ENCODE assay signal across 30 cellular contexts in genomic region chr13:20501548-20501947, GRCh38.
"Had no signal": no experiment of that assay in that cellular context is flagged by ENCODE, and none has a peak within 500 bp of the region (broad histone marks: within the 10 kb centered on the region; RNA-seq: fewer than 3 reads in every experiment).

No MANE protein-coding gene starts in this region.

- DNase-seq: activated CD4-positive, alpha-beta memory T cell treated with anti-CD3 and anti-CD28 coated beads for 36 hours; activated CD4-positive, alpha-beta T cell treated with anti-CD3 and anti-CD28 coated beads for 36 hours; activated CD4-positive, alpha-beta T cell treated with anti-CD3 and anti-CD28 coated beads, Interleukin-2, amount 10 ng/mL, durations not matched to agents 24 days and 14 days; activated CD4-positive, CD25-positive, alpha-beta regulatory T cell; activated CD4-positive, CD25-positive, alpha-beta regulatory T cell treated with anti-CD3 and anti-CD28 coated beads, Interleukin-2, amount 50 U/mL, for 72 hours; activated CD8-positive, alpha-beta memory T cell treated with anti-CD3 and anti-CD28 coated beads, Interleukin-2, amount 10 ng/mL, durations not matched to agents 7 days and 5 days; activated CD8-positive, alpha-beta memory T cell treated with anti-CD3 and anti-CD28 coated beads, Interleukin-2, amount 50 U/mL, for 4 hours; activated CD8-positive, alpha-beta T cell treated with anti-CD3 and anti-CD28 coated beads, Interleukin-2, amount 10 ng/mL, durations not matched to agents 7 days and 5 days; activated gamma-delta T cell; activated naive CD4-positive, alpha-beta T cell; activated naive CD4-positive, alpha-beta T cell treated with anti-CD3 and anti-CD28 coated beads, Interleukin-2, amount 10 ng/mL, durations not matched to agents 7 days and 5 days; activated naive CD8-positive, alpha-beta T cell treated with anti-CD3 and anti-CD28 coated beads, Interleukin-2, amount 10 ng/mL, durations not matched to agents 7 days and 5 days; activated T-cell treated with anti-CD3 and anti-CD28 coated beads, Interleukin-2, amount 50 U/mL, for 1 hour; activated T-cell treated with anti-CD3 and anti-CD28 coated beads, Interleukin-2, amount 50 U/mL, for 48 hours; dermis blood vessel endothelial cell; effector CD4-positive, alpha-beta T cell; effector memory CD8-positive, alpha-beta T cell; erythroblast; foreskin keratinocyte; gastrocnemius medialis; T-helper 2 cell had no signal

- H3K4me3 Mint-ChIP-seq: activated CD4-positive, alpha-beta memory T cell treated with anti-CD3 and anti-CD28 coated beads for 36 hours; activated CD4-positive, alpha-beta T cell treated with anti-CD3 and anti-CD28 coated beads for 36 hours; activated CD4-positive, alpha-beta T cell treated with anti-CD3 and anti-CD28 coated beads, Interleukin-2, amount 10 ng/mL, durations not matched to agents 24 days and 14 days; activated CD8-positive, alpha-beta memory T cell treated with anti-CD3 and anti-CD28 coated beads, Interleukin-2, amount 10 ng/mL, durations not matched to agents 7 days and 5 days; activated CD8-positive, alpha-beta T cell treated with anti-CD3 and anti-CD28 coated beads, Interleukin-2, amount 10 ng/mL, durations not matched to agents 7 days and 5 days; activated naive CD4-positive, alpha-beta T cell treated with anti-CD3 and anti-CD28 coated beads, Interleukin-2, amount 10 ng/mL, durations not matched to agents 7 days and 5 days; activated naive CD8-positive, alpha-beta T cell treated with anti-CD3 and anti-CD28 coated beads, Interleukin-2, amount 10 ng/mL, durations not matched to agents 7 days and 5 days; activated T-helper 1 cell treated with anti-CD3 and anti-CD28 coated beads, Interleukin-12 subunit alpha, Interleukin-12 subunit beta, Interleukin-2, Interleukin-4 antibody, amounts not matched to agents 30 ng/mL and 10 ng/mL and 1 ng/mL, durations not matched to agents 14 hours and 24 hours and 36 hours; brain; central memory CD8-positive, alpha-beta T cell; effector memory CD8-positive, alpha-beta T cell had no signal

- H3K36me3 ChIP-seq: breast epithelium, cardiac muscle cell had no signal

- ATAC-seq: activated CD4-positive, alpha-beta T cell treated with anti-CD3 and anti-CD28 coated beads for 36 hours; activated CD8-positive, alpha-beta memory T cell treated with anti-CD3 and anti-CD28 coated beads, Interleukin-2, amount 10 ng/mL, durations not matched to agents 7 days and 5 days; activated CD8-positive, alpha-beta T cell treated with anti-CD3 and anti-CD28 coated beads, Interleukin-2, amount 10 ng/mL, durations not matched to agents 7 days and 5 days; activated naive CD4-positive, alpha-beta T cell treated with anti-CD3 and anti-CD28 coated beads, Interleukin-2, amount 50 U/mL, for 72 hours; effector memory CD8-positive, alpha-beta T cell; foreskin keratinocyte; gastrocnemius medialis had no signal

- H3K9me3 Mint-ChIP-seq: activated CD4-positive, alpha-beta T cell treated with anti-CD3 and anti-CD28 coated beads, Interleukin-2, amount 10 ng/mL, durations not matched to agents 24 days and 14 days; central memory CD8-positive, alpha-beta T cell; effector memory CD8-positive, alpha-beta T cell had no signal

- H3K27me3 ChIP-seq: ascending aorta, breast epithelium, cardiac muscle cell, esophagus muscularis mucosa, foreskin keratinocyte, gastrocnemius medialis had no signal

- H3K9me3 ChIP-seq: ascending aorta, esophagus muscularis mucosa, gastrocnemius medialis had no signal

- H3K4me1 ChIP-seq: ascending aorta, breast epithelium, gastrocnemius medialis had no signal

- H3K27ac Mint-ChIP-seq: activated CD4-positive, alpha-beta memory T cell treated with anti-CD3 and anti-CD28 coated beads for 36 hours; activated CD4-positive, alpha-beta T cell treated with anti-CD3 and anti-CD28 coated beads for 36 hours; activated CD4-positive, alpha-beta T cell treated with anti-CD3 and anti-CD28 coated beads, Interleukin-2, amount 10 ng/mL, durations not matched to agents 24 days and 14 days; activated CD8-positive, alpha-beta memory T cell treated with anti-CD3 and anti-CD28 coated beads, Interleukin-2, amount 10 ng/mL, durations not matched to agents 7 days and 5 days; activated naive CD4-positive, alpha-beta T cell treated with anti-CD3 and anti-CD28 coated beads, Interleukin-2, amount 10 ng/mL, durations not matched to agents 7 days and 5 days; activated naive CD4-positive, alpha-beta T cell treated with anti-CD3 and anti-CD28 coated beads, Interleukin-2, amount 50 U/mL, for 72 hours; activated naive CD8-positive, alpha-beta T cell treated with anti-CD3 and anti-CD28 coated beads, Interleukin-2, amount 10 ng/mL, durations not matched to agents 7 days and 5 days; activated T-helper 1 cell treated with anti-CD3 and anti-CD28 coated beads, Interleukin-12 subunit alpha, Interleukin-12 subunit beta, Interleukin-2, Interleukin-4 antibody, amounts not matched to agents 30 ng/mL and 10 ng/mL and 1 ng/mL, durations not matched to agents 14 hours and 24 hours and 36 hours; brain had no signal

- H3K4me3 ChIP-seq: ascending aorta, breast epithelium, cardiac muscle cell, coronary artery, esophagus muscularis mucosa, gastrocnemius medialis had no signal

- H3K27ac ChIP-seq: ascending aorta, breast epithelium, cardiac muscle cell, foreskin keratinocyte, gastrocnemius medialis had no signal

- H3K27me3 Mint-ChIP-seq: activated CD4-positive, alpha-beta memory T cell treated with anti-CD3 and anti-CD28 coated beads for 36 hours; activated CD4-positive, alpha-beta T cell treated with anti-CD3 and anti-CD28 coated beads for 36 hours; activated CD4-positive, alpha-beta T cell treated with anti-CD3 and anti-CD28 coated beads, Interleukin-2, amount 10 ng/mL, durations not matched to agents 24 days and 14 days; activated CD8-positive, alpha-beta memory T cell treated with anti-CD3 and anti-CD28 coated beads, Interleukin-2, amount 10 ng/mL, durations not matched to agents 7 days and 5 days; activated naive CD4-positive, alpha-beta T cell treated with anti-CD3 and anti-CD28 coated beads, Interleukin-2, amount 10 ng/mL, durations not matched to agents 7 days and 5 days; activated naive CD8-positive, alpha-beta T cell treated with anti-CD3 and anti-CD28 coated beads, Interleukin-2, amount 10 ng/mL, durations not matched to agents 7 days and 5 days; central memory CD8-positive, alpha-beta T cell; effector memory CD8-positive, alpha-beta T cell had no signal

- H3K4me1 Mint-ChIP-seq: activated CD4-positive, alpha-beta T cell treated with anti-CD3 and anti-CD28 coated beads for 36 hours; activated CD4-positive, alpha-beta T cell treated with anti-CD3 and anti-CD28 coated beads, Interleukin-2, amount 10 ng/mL, durations not matched to agents 24 days and 14 days; activated CD8-positive, alpha-beta memory T cell treated with anti-CD3 and anti-CD28 coated beads, Interleukin-2, amount 10 ng/mL, durations not matched to agents 7 days and 5 days; activated naive CD4-positive, alpha-beta T cell treated with anti-CD3 and anti-CD28 coated beads, Interleukin-2, amount 10 ng/mL, durations not matched to agents 7 days and 5 days; activated naive CD8-positive, alpha-beta T cell treated with anti-CD3 and anti-CD28 coated beads, Interleukin-2, amount 10 ng/mL, durations not matched to agents 7 days and 5 days; central memory CD8-positive, alpha-beta T cell had no signal
